Comparison of ENCODE assay signal across 1 cellular context in genomic region chr7:65907501-65908198, GRCh38.
TF ChIP-seq lines count a peak whose summit lies in the region.

No MANE protein-coding gene starts in this region.

TF ChIP-seq in H1, 55 proteins besides CTCF, POLR2A, EP300 and RAD21:
- no peak for TF ChIP-seq GTF2F1 (IDR thresholded peaks at IDR 0.05; ENCODE audit: borderline replicate concordance, low read depth, low read length)
- TF ChIP-seq USF2 (IDR thresholded peaks at IDR 0.05; ENCODE audit: low read length) = no peak
- no peak for TF ChIP-seq RXRA (IDR thresholded peaks at IDR 0.05; ENCODE audit: insufficient read depth, low read depth, low read length)
- no peak for TF ChIP-seq NRF1 (IDR thresholded peaks at IDR 0.05; ENCODE audit: low read depth, low read length)
- TF ChIP-seq RBBP5 (IDR thresholded peaks at IDR 0.05; ENCODE audit: borderline replicate concordance, low read depth, low read length) = no peak
